Comparison of ENCODE assay signal across 22 cellular contexts in the genomic region with DNA sequence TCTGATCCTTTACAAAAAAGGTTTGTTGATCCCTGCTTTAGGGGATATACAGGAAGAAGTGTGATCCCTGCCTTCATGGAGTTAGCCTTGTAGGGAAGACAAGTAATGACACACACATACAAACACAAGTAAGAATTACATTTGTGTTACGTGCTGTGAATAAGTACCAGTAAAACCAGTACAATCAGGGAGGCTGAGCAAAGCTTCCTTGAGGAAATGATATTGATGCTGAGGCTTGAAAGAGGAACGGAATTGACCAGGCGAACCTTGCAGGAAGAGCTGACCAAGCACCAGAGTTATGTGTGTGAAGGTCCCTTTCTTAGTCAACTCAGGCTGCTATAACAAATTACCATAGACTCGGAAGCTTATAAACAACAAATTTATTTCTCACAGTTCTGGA.
"Had no signal": no experiment of that assay in that cellular context is flagged by ENCODE, and none has a peak within 500 bp of the region (broad histone marks: within the 10 kb centered on the region; RNA-seq: fewer than 3 reads in every experiment).

No MANE protein-coding gene starts in this region.

- H3K36me3 Mint-ChIP-seq: immature natural killer cell; natural killer cell; stimulated activated memory B cell treated with anti-CD40 and anti-IgM and Interleukin-4, amounts not matched to agents 10 μg/mL and 1 μg/mL and 100 μg/mL, for 72 hours; type B pancreatic cell had no signal

- H3K9me3 ChIP-seq: ovary, psoas muscle, sigmoid colon, testis, tibial artery had no signal

- H3K4me3 ChIP-seq: dorsolateral prefrontal cortex, lung, ovary, psoas muscle, sigmoid colon, testis, tibial artery had no signal

- H3K9me3 Mint-ChIP-seq: immature natural killer cell, natural killer cell, type B pancreatic cell had no signal

- ATAC-seq: left lobe of liver; natural killer cell; psoas muscle; right cardiac atrium; stimulated activated memory B cell treated with anti-CD40 and anti-IgM and Interleukin-4, amounts not matched to agents 10 μg/mL and 1 μg/mL and 100 μg/mL, for 72 hours; stimulated activated naive CD8-positive, alpha-beta T cell treated with anti-CD3 and anti-CD28 coated beads, Interleukin-15, Interleukin-2, amounts not matched to agents 100 U/mL and 50 U/mL, for 24 hours had no signal

- H3K27me3 ChIP-seq: dorsolateral prefrontal cortex, ovary, sigmoid colon, testis, tibial artery had no signal

- H3K4me3 Mint-ChIP-seq: immature natural killer cell; memory B cell; natural killer cell; stimulated activated memory B cell treated with anti-CD40 and anti-IgM and Interleukin-4, amounts not matched to agents 10 μg/mL and 1 μg/mL and 100 μg/mL, for 72 hours; type B pancreatic cell had no signal

- H3K27me3 Mint-ChIP-seq: stimulated activated memory B cell treated with anti-CD40 and anti-IgM and Interleukin-4, amounts not matched to agents 10 μg/mL and 1 μg/mL and 100 μg/mL, for 72 hours had no signal

- H3K27ac ChIP-seq: dorsolateral prefrontal cortex, ovary, psoas muscle, sigmoid colon, testis, tibial artery had no signal

- H3K4me1 Mint-ChIP-seq: immature natural killer cell; natural killer cell; stimulated activated memory B cell treated with anti-CD40 and anti-IgM and Interleukin-4, amounts not matched to agents 10 μg/mL and 1 μg/mL and 100 μg/mL, for 72 hours had no signal

- H3K36me3 ChIP-seq: ovary, sigmoid colon, tibial artery had no signal

- H3K4me1 ChIP-seq: psoas muscle, testis, tibial artery had no signal

- DNase-seq: dorsolateral prefrontal cortex; effector CD4-positive, alpha-beta T cell; hypothalamus; immature natural killer cell; kidney; natural killer cell; occipital lobe; ovary; posterior cingulate gyrus; psoas muscle; right cardiac atrium; sigmoid colon; stimulated activated CD4-positive, alpha-beta T cell treated with anti-CD3 and anti-CD28 coated beads, Interleukin-4, amount 100 ng/mL, for 4 hours; stimulated activated naive CD8-positive, alpha-beta T cell treated with anti-CD3 and anti-CD28 coated beads, Interleukin-15, Interleukin-2, amounts not matched to agents 100 U/mL and 50 U/mL, for 24 hours; substantia nigra; testis; tibial artery had no signal

- H3K27ac Mint-ChIP-seq: immature natural killer cell; memory B cell; natural killer cell; stimulated activated memory B cell treated with anti-CD40 and anti-IgM and Interleukin-4, amounts not matched to agents 10 μg/mL and 1 μg/mL and 100 μg/mL, for 72 hours; type B pancreatic cell had no signal
